ENCODE assay signal across 8 cellular contexts in the genomic region with DNA sequence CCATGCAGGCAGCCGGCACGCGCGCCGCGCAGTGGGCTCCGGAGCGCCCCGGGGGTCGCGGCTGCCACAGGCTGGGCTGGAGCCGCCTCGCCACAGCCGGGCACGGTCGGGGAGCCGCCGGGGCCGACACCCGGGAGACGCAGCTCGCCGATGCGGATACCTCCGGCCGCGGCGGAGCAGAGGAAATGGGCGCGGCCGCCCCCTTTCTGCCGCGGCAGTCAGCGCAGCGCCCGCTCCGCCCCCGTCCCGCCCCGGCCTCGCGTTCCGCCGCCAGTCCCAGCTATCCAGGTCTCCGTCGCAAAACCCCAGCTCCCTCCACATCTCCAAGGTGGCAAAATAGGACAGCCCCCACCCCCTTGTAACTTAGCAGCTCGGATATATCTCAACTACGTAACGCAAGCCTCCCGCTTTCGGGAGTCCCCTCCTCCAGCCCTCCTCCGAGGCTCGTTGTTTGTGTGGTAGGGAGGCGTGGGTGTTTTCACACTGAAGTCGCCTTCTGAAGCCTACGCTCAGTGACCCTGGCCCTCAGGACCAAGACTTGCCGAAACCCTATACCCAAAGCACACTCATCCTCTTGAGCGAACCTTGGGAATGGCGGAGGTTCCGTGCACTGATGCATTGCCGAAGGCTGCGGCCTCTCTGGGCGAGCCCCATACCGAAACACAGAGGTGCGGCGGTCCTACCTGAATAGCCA. TPM values are rescaled to one million over a fixed set of nuclear protein-coding genes. Genes with fewer than 3 reads are reported as not detected.
DNase-seq lines count a peak whose midpoint lies in the region; ATAC-seq, FAIRE-seq and TF ChIP-seq lines count a peak whose summit lies in the region.

A gene with protein sequence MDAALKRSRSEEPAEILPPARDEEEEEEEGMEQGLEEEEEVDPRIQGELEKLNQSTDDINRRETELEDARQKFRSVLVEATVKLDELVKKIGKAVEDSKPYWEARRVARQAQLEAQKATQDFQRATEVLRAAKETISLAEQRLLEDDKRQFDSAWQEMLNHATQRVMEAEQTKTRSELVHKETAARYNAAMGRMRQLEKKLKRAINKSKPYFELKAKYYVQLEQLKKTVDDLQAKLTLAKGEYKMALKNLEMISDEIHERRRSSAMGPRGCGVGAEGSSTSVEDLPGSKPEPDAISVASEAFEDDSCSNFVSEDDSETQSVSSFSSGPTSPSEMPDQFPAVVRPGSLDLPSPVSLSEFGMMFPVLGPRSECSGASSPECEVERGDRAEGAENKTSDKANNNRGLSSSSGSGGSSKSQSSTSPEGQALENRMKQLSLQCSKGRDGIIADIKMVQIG (minus strand): TSS at position 182 of the 694 bp plus-strand sequence. CDS start 178 bp downstream, at position 4.

- peak; percentile 36 for ATAC-seq in GM19468 (IDR thresholded peaks at IDR 0.05; ENCODE audit: extremely low read depth, unreplicated experiment)

- H3K27me3 Mint-ChIP-seq in Caco-2 (ENCODE audit: insufficient read depth, unreplicated experiment): no peaks in the 10 kb centered on the region
- H3K27me3 Mint-ChIP-seq in activated naive CD4-positive, alpha-beta T cell treated with anti-CD3 and anti-CD28 coated beads, Interleukin-2, amount 50 U/mL, for 24 hours: no peaks in the 10 kb centered on the region

- peaks cover 16% of the 10 kb centered on the region for H3K4me1 ChIP-seq in Caco-2
- H3K4me1 ChIP-seq in SK-N-SH (ENCODE audit: control insufficient read depth in 1 of 2, insufficient read depth in 2 of 2, low read depth in 1 of 2, low read length in 1 of 2): peaks cover 7 to 11% of the 10 kb centered on the region in 2 experiments; a peak in 2 of 4 replicates
- H3K4me1 ChIP-seq in thymus (ENCODE audit: control insufficient read depth, insufficient read depth, low read length): peaks cover 20% of the 10 kb centered on the region

- peak within 1 kb of the TSS; percentile 25 to 39; a peak in 2 of 4 replicates for H3K27ac ChIP-seq in SK-N-SH (ENCODE audit: low read depth in 2 of 2, low read length in 1 of 2)
- H3K27ac ChIP-seq in thymus (ENCODE audit: low read depth): peak within 1 kb of the TSS; percentile 57

- POLR2A ChIA-PET in Caco-2 (lab: Charles Lee) (interaction anchor here (0.6 to 1.9 kb wide), 2 partner anchors 22 to 127 kb away, joined by 3 to 6 read pairs; a partner anchor contains a TSS), SK-N-SH (lab: Yijun Ruan, JAX) (no interaction called here)

- TF ChIP-seq EP300 in SK-N-SH (IDR thresholded peaks at IDR 0.05; ENCODE audit: borderline replicate concordance in 1 of 2, low read depth in 1 of 2, low read length in 1 of 2): no peak

- WGBS in SK-N-SH (ENCODE audit: low lambda C conversion rate): 39% methylated on average over 30 of the region's 66 CpGs
- 15% methylated on average over 66 of the region's 66 CpGs for WGBS in thymus

- BruUV-seq in Caco-2 (replicated peaks; lab: Mats Ljungman, UMichigan): no TSS peak

- H3K4me3 Mint-ChIP-seq in Caco-2 (ENCODE audit: unreplicated experiment): peak within 1 kb of the TSS; percentile 91
- peak within 1 kb of the TSS; percentile 92 for H3K4me3 Mint-ChIP-seq in activated naive CD4-positive, alpha-beta T cell treated with anti-CD3 and anti-CD28 coated beads, Interleukin-2, amount 50 U/mL, for 24 hours

- intact Hi-C loops in Caco-2 (cut with micrococcal nuclease; ENCODE audit: unreplicated experiment): loop anchor here (1.0 to 2.0 kb wide), 4 partner anchors 22 to 64 kb away; no protein-coding TSS in a partner anchor

- peaks cover 13% of the 10 kb centered on the region for H3K36me3 Mint-ChIP-seq in Caco-2 (ENCODE audit: insufficient read depth, unreplicated experiment)
- H3K36me3 Mint-ChIP-seq in activated naive CD4-positive, alpha-beta T cell treated with anti-CD3 and anti-CD28 coated beads, Interleukin-2, amount 50 U/mL, for 24 hours: peaks cover 5% of the 10 kb centered on the region

- peak within 1 kb of the TSS; percentile 82 for H3K27ac Mint-ChIP-seq in Caco-2 (ENCODE audit: unreplicated experiment)
- H3K27ac Mint-ChIP-seq in activated naive CD4-positive, alpha-beta T cell treated with anti-CD3 and anti-CD28 coated beads, Interleukin-2, amount 50 U/mL, for 24 hours: peak within 1 kb of the TSS; percentile 77

- DNase-seq in Caco-2 (peak; percentile 64 to 83), HTR-8/SVneo (ENCODE audit: insufficient read length, low spot score) (peak; percentile 63), SK-N-SH (peak; percentile 93), glomerular endothelial cell (ENCODE audit: extremely low read depth, low read depth, low spot score) (no peak), occipital lobe (lab: John Stamatoyannopoulos, UW) (peak; percentile 66)

- peak within 1 kb of the TSS; percentile 95 for H2AFZ ChIP-seq in SK-N-SH (ENCODE audit: low read depth)

- H3K27me3 ChIP-seq in Caco-2 (replicated peaks; ENCODE audit: control insufficient read depth, insufficient read depth, low read length) (no peaks in the 10 kb centered on the region), SK-N-SH (ENCODE audit: insufficient read depth) (no peaks in the 10 kb centered on the region), thymus (ENCODE audit: control insufficient read depth, insufficient read depth) (peaks cover 2% of the 10 kb centered on the region)

- H3F3A ChIP-seq in SK-N-SH (replicated peaks; ENCODE audit: insufficient read depth): no peaks in the 10 kb centered on the region

- H3K9me3 Mint-ChIP-seq in Caco-2 (ENCODE audit: unreplicated experiment): no peaks in the 10 kb centered on the region
- H3K9me3 Mint-ChIP-seq in activated naive CD4-positive, alpha-beta T cell treated with anti-CD3 and anti-CD28 coated beads, Interleukin-2, amount 50 U/mL, for 24 hours: no peaks in the 10 kb centered on the region

- H3K4me3 ChIP-seq in Caco-2 (ENCODE audit: low read depth, low read length) (peak within 1 kb of the TSS; percentile 93), SK-N-SH (ENCODE audit: low read depth in 2 of 2, low read length in 1 of 2) (peak within 1 kb of the TSS; percentile 79 to 91), thymus (ENCODE audit: low read length) (peak within 1 kb of the TSS; percentile 69)

- peak; percentile 44; the same call in 1 of the 2 replicates for TF ChIP-seq RAD21 in SK-N-SH (IDR thresholded peaks at IDR 0.05; ENCODE audit: low read length)

- H3K4me2 ChIP-seq in SK-N-SH: peak within 1 kb of the TSS; percentile 90

- H3K9ac ChIP-seq in SK-N-SH: peak within 1 kb of the TSS; percentile 72

- no peaks in the 10 kb centered on the region for H3K9me3 ChIP-seq in Caco-2
- H3K9me3 ChIP-seq in SK-N-SH: no peaks in the 10 kb centered on the region
- H3K9me3 ChIP-seq in thymus (ENCODE audit: control insufficient read depth): no peaks in the 10 kb centered on the region

- no peaks in the 10 kb centered on the region for H4K20me1 ChIP-seq in SK-N-SH (ENCODE audit: insufficient read depth)

- peaks cover 3% of the 10 kb centered on the region for H3K4me1 Mint-ChIP-seq in Caco-2 (ENCODE audit: low read depth, unreplicated experiment)
- peaks cover 55% of the 10 kb centered on the region for H3K4me1 Mint-ChIP-seq in activated naive CD4-positive, alpha-beta T cell treated with anti-CD3 and anti-CD28 coated beads, Interleukin-2, amount 50 U/mL, for 24 hours

- no peak for FAIRE-seq in HTR-8/SVneo (lab: Jason Lieb, UNC)

- no peaks in the 10 kb centered on the region for H3K9me2 ChIP-seq in SK-N-SH

- CTCF ChIA-PET in Caco-2 (lab: Charles Lee): interaction anchor here (0.6 to 1.8 kb wide), 7 partner anchors 22 to 72 kb away, joined by 3 to 28 read pairs (median 3); no protein-coding TSS in a partner anchor
- CTCF ChIA-PET in SK-N-SH (lab: Yijun Ruan, JAX): interaction anchor here (0.6 to 2.6 kb wide), 22 partner anchors 10 to 231 kb away, joined by 3 to 22 read pairs (median 4); no protein-coding TSS in a partner anchor

- TF ChIP-seq CTCF in Caco-2 (IDR thresholded peaks at IDR 0.05; ENCODE audit: insufficient read depth in 1 of 2, low read depth in 1 of 2, low read length in 1 of 2, severe bottlenecking in 1 of 2, unreplicated experiment in 1 of 2) (peak; percentile 49 to 62), SK-N-SH (IDR thresholded peaks at IDR 0.05) (peak; percentile 55)

- H3K79me2 ChIP-seq in SK-N-SH (ENCODE audit: insufficient read depth): peaks cover 8% of the 10 kb centered on the region; the same call in 1 of the 2 replicates

- H3K36me3 ChIP-seq in Caco-2 (ENCODE audit: control insufficient read depth, insufficient read depth, low read length) (no peaks in the 10 kb centered on the region), SK-N-SH (replicated peaks in 1 of 2; ENCODE audit: control insufficient read depth in 1 of 2, insufficient read depth in 2 of 2, low read length in 1 of 2) (peaks cover 0 to 4% of the 10 kb centered on the region in 2 experiments), thymus (ENCODE audit: control insufficient read depth, insufficient read depth) (no peaks in the 10 kb centered on the region)

TF ChIP-seq in SK-N-SH, 30 proteins besides CTCF, POLR2A, EP300 and RAD21 (continues in another document):
- TF ChIP-seq RXRA (IDR thresholded peaks at IDR 0.05; ENCODE audit: borderline replicate concordance, low read depth) (no peak), NRF1 (IDR thresholded peaks at IDR 0.05; ENCODE audit: low read depth, low read length) (no peak), RFX5 (IDR thresholded peaks at IDR 0.05; ENCODE audit: low read length) (no peak), TAF1 (IDR thresholded peaks at IDR 0.05; ENCODE audit: borderline replicate concordance, low read depth, low read length) (peak; percentile 63; the same call in 1 of the 2 replicates), POLR2AphosphoS5 (IDR thresholded peaks at IDR 0.05; ENCODE audit: low read depth, low read length) (peak; percentile 60), MXI1 (IDR thresholded peaks at IDR 0.05; ENCODE audit: low read depth, low read length) (peak; percentile 38; the same call in 1 of the 2 replicates)
- TF ChIP-seq, protein P1, sequence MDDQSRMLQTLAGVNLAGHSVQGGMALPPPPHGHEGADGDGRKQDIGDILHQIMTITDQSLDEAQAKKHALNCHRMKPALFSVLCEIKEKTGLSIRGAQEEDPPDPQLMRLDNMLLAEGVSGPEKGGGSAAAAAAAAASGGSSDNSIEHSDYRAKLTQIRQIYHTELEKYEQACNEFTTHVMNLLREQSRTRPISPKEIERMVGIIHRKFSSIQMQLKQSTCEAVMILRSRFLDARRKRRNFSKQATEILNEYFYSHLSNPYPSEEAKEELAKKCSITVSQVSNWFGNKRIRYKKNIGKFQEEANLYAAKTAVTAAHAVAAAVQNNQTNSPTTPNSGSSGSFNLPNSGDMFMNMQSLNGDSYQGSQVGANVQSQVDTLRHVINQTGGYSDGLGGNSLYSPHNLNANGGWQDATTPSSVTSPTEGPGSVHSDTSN (IDR thresholded peaks at IDR 0.05): 0 out of 2 replicates have a peak, but pooled peaks have one; percentile 3

RNA-seq across cellular contexts. Expression of the gene that starts here (rescaled TPM):
- 20.8 and 26.1 TPM in 2 replicates for total RNA-seq in Caco-2 (2022)
- 29.5 and 32.3 TPM in 2 replicates for polyA plus RNA-seq in SK-N-SH (2012; rRNA removed)
- 27.5 and 29.2 TPM in 2 replicates for polyA plus RNA-seq in SK-N-SH (2012; cell fraction: cytosol; rRNA removed)
- 33.0 and 35.2 TPM in 2 replicates for polyA plus RNA-seq in SK-N-SH (2012; cell fraction: nucleus; rRNA removed)
- 204 and 219 TPM in 2 replicates for total RNA-seq in glomerular endothelial cell
- total RNA-seq in occipital lobe: 61.6 TPM
- polyA plus RNA-seq in thymus: 64.3 TPM
